Comparison of ENCODE assay signal across 8 cellular contexts in the genomic region with DNA sequence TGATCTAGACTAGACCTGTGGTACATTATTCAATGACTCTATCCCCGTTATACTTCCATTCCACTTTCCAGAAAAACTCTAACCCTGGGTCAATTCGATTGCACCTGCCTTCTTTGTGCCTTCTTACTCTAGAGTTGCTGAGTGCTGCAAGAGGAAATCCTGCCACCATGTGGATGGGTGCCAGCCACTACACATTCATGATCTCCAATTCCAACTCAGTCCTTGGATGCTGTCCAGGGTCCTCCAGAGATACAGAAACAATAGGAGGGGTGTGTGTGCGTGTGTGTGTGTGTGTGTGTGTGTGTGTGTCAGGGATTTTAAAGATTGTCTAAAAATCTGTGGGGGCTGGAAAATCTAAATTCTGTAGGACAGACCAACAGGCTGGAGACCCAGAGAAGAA. TPM values are rescaled to one million over a fixed set of nuclear protein-coding genes. Genes with fewer than 3 reads are reported as not detected.
A peak's percentile ranks its signal among the peaks of the same experiment; 100 is the strongest.
DNase-seq lines count a peak whose midpoint lies in the region; ATAC-seq and TF ChIP-seq lines count a peak whose summit lies in the region.

No MANE protein-coding gene starts in this region.

- peaks cover 3% of the 10 kb centered on the region for H3K27me3 Mint-ChIP-seq in brain

- peaks cover 0 to 4% (median 0%) of the 10 kb centered on the region in 5 experiments for H3K9me3 Mint-ChIP-seq in brain

- no peaks in the 10 kb centered on the region for H3K36me3 Mint-ChIP-seq in brain

- H3K27ac ChIP-seq in SK-N-MC, result no peak overlapping the region

- H3K4me3 ChIP-seq in SK-N-MC, result no peak overlapping the region

- TF ChIP-seq CTCF in brain (conservative IDR thresholded peaks at IDR 0.05), result peak; percentile 51 to 54

- no peak for ATAC-seq in HG03520 (IDR thresholded peaks at IDR 0.05; ENCODE audit: unreplicated experiment)

- peaks cover 5% of the 10 kb centered on the region for H3K4me1 Mint-ChIP-seq in brain

- H3K36me3 ChIP-seq in SK-N-MC (ENCODE audit: insufficient read depth, low read length), result no peaks in the 10 kb centered on the region

- H3K4me3 Mint-ChIP-seq in brain, result peak overlapping the region in 1 of 5 experiments; percentile 1

- H3K27ac Mint-ChIP-seq in brain, result peak overlapping the region in 1 of 5 experiments; percentile 39

- no peaks in the 10 kb centered on the region for H3K9me3 ChIP-seq in SK-N-MC (ENCODE audit: low read depth, low read length)

- no peak overlapping the region for H3K9ac ChIP-seq in SK-N-MC (ENCODE audit: insufficient read length)

- peak; percentile 25 to 83 (median 50) for DNase-seq in NCI-H1417 (lab: John Stamatoyannopoulos, UW)
- DNase-seq in NCI-H1417 treated with DMSO at 0.1 percent for 48 hours (lab: John Stamatoyannopoulos, UW), result no peak
- peak; percentile 81 for DNase-seq in M059J (ENCODE audit: low read depth)
- peak; percentile 32 for DNase-seq in SK-N-MC (ENCODE audit: low read depth, low spot score)
- DNase-seq in islet precursor cell, result peak; percentile 74
- DNase-seq in stimulated activated CD4-positive, alpha-beta T cell treated with anti-CD3 and anti-CD28 coated beads, TNF-alpha, amount 100 ng/mL, for 1 hour (ENCODE audit: low read depth in 3 of 3, low spot score in 1 of 3), result peak in 2 of 3 donors; percentile 0 to 11

RNA-seq across cellular contexts. Expression of gene INTS6L, which starts 42.9 kb away (rescaled TPM):
- 4.7 and 5.8 TPM in 2 replicates for total RNA-seq in M059J (2014; rRNA removed; shearing (Covaris generic))
- polyA plus RNA-seq in brain (ENCODE audit: insufficient read depth, low read depth, low replicate concordance), result 1.2 TPM

RNA-seq across cellular contexts. Expression of gene SMIM10L2A, which starts 55.8 kb away (rescaled TPM):
- 0.07 TPM in 1 of 2 replicates, not detected in the other for total RNA-seq in M059J (2014; rRNA removed; shearing (Covaris generic))
- 12.4 TPM for polyA plus RNA-seq in brain (ENCODE audit: insufficient read depth, low read depth, low replicate concordance)
